In the genomic region with DNA sequence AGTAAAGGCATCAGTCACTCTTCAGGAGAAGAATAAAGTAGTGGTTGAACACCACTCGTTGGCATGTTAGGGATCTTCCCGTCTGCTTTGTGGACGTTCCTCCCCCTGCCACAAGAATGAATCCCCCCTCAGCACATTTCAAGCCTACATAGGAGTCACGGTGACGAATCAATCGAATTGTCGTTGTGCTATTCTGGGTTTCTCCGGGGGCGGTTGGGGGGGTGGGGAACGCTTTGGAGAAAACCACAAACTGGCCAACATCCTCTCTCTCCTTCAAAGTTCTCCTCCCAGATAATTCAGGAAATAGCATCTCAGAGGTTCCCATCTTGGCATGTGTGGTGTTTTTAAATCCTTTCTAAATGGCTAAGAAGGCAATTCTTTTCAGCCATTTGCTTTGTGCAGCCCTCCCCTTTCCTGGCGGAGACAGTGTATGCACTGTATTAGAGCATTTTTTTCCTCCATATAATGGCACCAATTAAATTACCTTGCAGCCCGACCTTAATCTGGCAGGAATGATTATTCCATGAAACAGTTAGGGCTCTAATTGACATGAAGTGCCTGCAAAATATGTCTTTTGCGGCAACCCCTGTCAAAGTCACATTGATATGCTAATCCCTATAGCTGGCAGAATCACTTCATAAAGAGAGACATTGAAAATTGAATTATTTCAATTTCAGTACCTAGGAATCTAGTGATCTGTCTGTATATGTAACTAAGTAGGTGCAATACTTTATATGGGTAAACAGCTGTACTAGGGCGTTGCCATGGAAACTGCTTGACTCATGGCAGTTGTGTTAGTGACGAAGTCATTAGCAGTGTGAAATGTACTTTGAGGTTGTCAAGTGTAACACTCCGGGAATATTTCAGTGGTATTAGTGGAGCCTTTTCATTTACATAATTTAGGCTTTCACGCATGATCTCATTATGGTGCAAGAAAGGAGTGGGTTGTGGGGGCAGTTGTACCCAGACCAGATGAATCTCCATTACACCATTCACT, we compare ENCODE assay signal across 12 cellular contexts.
DNase-seq lines count a peak whose midpoint lies in the region; ATAC-seq and TF ChIP-seq lines count a peak whose summit lies in the region.
"Had no signal": no experiment of that assay in that cellular context is flagged by ENCODE, and none has a peak within 500 bp of the region (broad histone marks: within the 10 kb centered on the region; RNA-seq: fewer than 3 reads in every experiment).

No MANE protein-coding gene starts in this region.

- no peaks in the 10 kb centered on the region for H3K9me3 ChIP-seq in stomach

- no peak for TF ChIP-seq POLR2A in stomach (IDR thresholded peaks at IDR 0.05)

- H3K27me3 ChIP-seq in dorsolateral prefrontal cortex: peaks cover 0 to 6% (median 0%) of the 10 kb centered on the region in 45 donors
- H3K27me3 ChIP-seq in stomach: no peaks in the 10 kb centered on the region

- TF ChIP-seq EP300 in stomach (IDR thresholded peaks at IDR 0.05): no peak

- intact Hi-C loops in dorsolateral prefrontal cortex (cut with DNase I) (no loop called here), stomach (cut with DNase I; ENCODE audit: low total_unique reads) (no loop called here)

- no peaks in the 10 kb centered on the region for H3K36me3 ChIP-seq in stomach

- TF ChIP-seq CTCF in dorsolateral prefrontal cortex (IDR thresholded peaks at IDR 0.05 in 54 of 56, conservative IDR thresholded peaks at IDR 0.05 in 2 of 56; ENCODE audit: low read depth in 1 of 56, partially characterized antibody in 56 of 56): no peak
- no peak for TF ChIP-seq CTCF in stomach (IDR thresholded peaks at IDR 0.05)

- WGBS in stomach, 5 donors: 75 to 84% (median 79%) methylated on average over 17 of the region's 17 CpGs

- H3K4me1 ChIP-seq in stomach: no peaks in the 10 kb centered on the region

- DNase-seq in HT1080 (ENCODE audit: low read depth) (peak; percentile 83), NCI-H748 treated with DMSO at 0.1 percent for 48 hours (lab: John Stamatoyannopoulos, UW) (peak; percentile 56), dorsolateral prefrontal cortex (peak in 2 of 10 donors; percentile 37 to 53), nucleus accumbens (lab: John Stamatoyannopoulos, UW) (peak in 29 of 56 donors; percentile 1 to 77 (median 19)), stomach (no peak), T-helper 1 cell (no peak), cerebellar nuclear complex (lab: John Stamatoyannopoulos, UW) (no peak)
- DNase-seq: activated T-cell treated with anti-CD3 and anti-CD28 coated beads, Interleukin-2, amount 50 U/mL, for 24 hours; central memory CD4-positive, alpha-beta T cell; glutamatergic neuron had no signal

- H3K27ac ChIP-seq in dorsolateral prefrontal cortex (no peak overlapping the region), stomach (no peak overlapping the region)
- H3K27ac ChIP-seq: VCaP had no signal

- ATAC-seq in HG03442 (IDR thresholded peaks at IDR 0.05; ENCODE audit: unreplicated experiment): no peak

- peak overlapping the region in 39 of 59 donors; percentile 4 to 51 (median 24) for H3K4me3 ChIP-seq in dorsolateral prefrontal cortex
- H3K4me3 ChIP-seq in stomach: no peak overlapping the region

Comparison
In these comparisons a context has a peak if more than half of its experiments do, and no peak if none do; other contexts are left out.
1. DNase-seq: peak in HT1080 (single experiment), NCI-H748 treated with DMSO at 0.1 percent for 48 hours (single experiment) and nucleus accumbens (29 of 56); none in stomach (single experiment), T-helper 1 cell (0 of 5) and cerebellar nuclear complex (0 of 2).
2. H3K4me3 ChIP-seq: peak in dorsolateral prefrontal cortex (39 of 59); none in stomach (0 of 4).